ENCODE assay signal across 19 cellular contexts in the genomic region with DNA sequence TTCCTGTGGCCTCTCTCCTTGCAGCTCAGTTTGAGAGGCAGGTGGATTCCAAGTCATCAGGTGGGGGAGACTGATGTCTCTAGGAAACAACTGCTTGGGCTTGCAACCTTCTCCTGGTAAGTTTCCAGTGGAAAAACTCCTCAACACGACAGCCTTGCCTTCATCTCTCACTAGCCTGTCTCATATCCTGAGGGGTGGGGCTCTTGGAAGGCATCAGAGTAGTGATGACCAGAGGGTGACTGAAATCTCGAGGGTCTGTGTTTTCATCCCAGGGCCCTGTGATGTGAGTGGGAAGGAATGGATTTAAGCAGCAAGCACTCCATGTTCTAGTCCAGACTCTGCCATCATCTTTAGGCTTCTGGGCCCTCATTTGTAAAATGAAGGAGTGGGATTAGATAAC.
DNase-seq lines count a peak whose midpoint lies in the region; ATAC-seq and TF ChIP-seq lines count a peak whose summit lies in the region.
"Had no signal": no experiment of that assay in that cellular context is flagged by ENCODE, and none has a peak within 500 bp of the region (broad histone marks: within the 10 kb centered on the region; RNA-seq: fewer than 3 reads in every experiment).

No MANE protein-coding gene starts in this region.

- POLR2A ChIA-PET in Panc1 (lab: Charles Lee), result no interaction called here

- TF ChIP-seq CTCF in Panc1 (IDR thresholded peaks at IDR 0.05), result no peak
- no peak for TF ChIP-seq CTCF in osteoblast (IDR thresholded peaks at IDR 0.05; ENCODE audit: extremely low read depth, low read depth, low read length)
- TF ChIP-seq CTCF in BE2C (IDR thresholded peaks at IDR 0.05; ENCODE audit: low read depth, low read length), result no peak

- H3K9me3 ChIP-seq in Panc1 (ENCODE audit: control insufficient read depth, insufficient read depth, low read depth, low read length) (no peaks in the 10 kb centered on the region), osteoblast (ENCODE audit: low read depth, low read length) (no peaks in the 10 kb centered on the region), BE2C (no peaks in the 10 kb centered on the region), SJCRH30 (replicated peaks) (no peaks in the 10 kb centered on the region)
- H3K9me3 ChIP-seq: SJSA1 had no signal

- H3K79me2 ChIP-seq in ACC112 (ENCODE audit: control insufficient read depth, insufficient read depth, low read length, unreplicated experiment) (peaks cover 29% of the 10 kb centered on the region), osteoblast (ENCODE audit: insufficient read depth, low read length) (peaks cover 37% of the 10 kb centered on the region)

- ATAC-seq in Panc1 (no peak), Right ventricle myocardium superior (ENCODE audit: poor library complexity) (peak; percentile 14), GM21390 (IDR thresholded peaks at IDR 0.05; ENCODE audit: unreplicated experiment) (no peak)

- DNase-seq in Panc1 (ENCODE audit: low read depth, low spot score), result no peak
- DNase-seq in Right ventricle myocardium superior, result no peak
- peak; percentile 52 for DNase-seq in osteoblast (ENCODE audit: insufficient read length, low spot score, missing footprints)
- DNase-seq in NOMO-1 (lab: John Stamatoyannopoulos, UW; ENCODE audit: unreplicated experiment in 2 of 2), result no peak
- DNase-seq in BE2C, result no peak
- DNase-seq in SJCRH30, result no peak
- DNase-seq: AML-193, COR-L47, DMS153, HCEC 1CT, NCI-H1105 treated with DMSO at 0.1 percent for 48 hours, NCI-H1694 treated with DMSO at 0.1 percent for 48 hours, NCI-H2107, NCI-H226, NCI-H524 treated with DMSO at 0.1 percent for 48 hours had no signal

- H3K4me1 ChIP-seq in ACC112 (ENCODE audit: control insufficient read depth, insufficient read depth, low read length, unreplicated experiment) (peaks cover 31% of the 10 kb centered on the region), Panc1 (ENCODE audit: control insufficient read depth, insufficient read depth, low read length) (peaks cover 17% of the 10 kb centered on the region), osteoblast (ENCODE audit: insufficient read depth, low read length) (peaks cover 42% of the 10 kb centered on the region), BE2C (no peaks in the 10 kb centered on the region), SJCRH30 (peaks cover 7% of the 10 kb centered on the region; the same call in 1 of the 2 replicates)

- H3K27me3 ChIP-seq in ACC112 (ENCODE audit: insufficient read depth, low read length), result no peaks in the 10 kb centered on the region
- H3K27me3 ChIP-seq in Panc1 (ENCODE audit: control insufficient read depth, insufficient read depth, low read length), result no peaks in the 10 kb centered on the region
- H3K27me3 ChIP-seq in osteoblast (ENCODE audit: insufficient read depth, low read length), result no peaks in the 10 kb centered on the region
- H3K27me3 ChIP-seq in BE2C, result no peaks in the 10 kb centered on the region
- H3K27me3 ChIP-seq in SJCRH30, result no peaks in the 10 kb centered on the region
- H3K27me3 ChIP-seq: SJSA1 had no signal

- no peaks in the 10 kb centered on the region for H4K20me1 ChIP-seq in osteoblast (ENCODE audit: insufficient read depth, low read length)

- H3K4me2 ChIP-seq in osteoblast (ENCODE audit: insufficient read depth, low read length), result no peak overlapping the region

- CTCF ChIA-PET in Panc1 (lab: Charles Lee), result no interaction called here

- intact Hi-C loops in Panc1 (cut with micrococcal nuclease; ENCODE audit: unreplicated experiment) (no loop called here), Right ventricle myocardium superior (cut with DNase I) (no loop called here)

- BruUV-seq in Panc1 (replicated peaks; lab: Mats Ljungman, UMichigan), result no TSS peak

- H3K36me3 ChIP-seq in ACC112 (ENCODE audit: insufficient read depth, low read length), result peaks cover 60% of the 10 kb centered on the region
- H3K36me3 ChIP-seq in Panc1 (ENCODE audit: control insufficient read depth, insufficient read depth, low read length), result no peaks in the 10 kb centered on the region
- peaks cover 54% of the 10 kb centered on the region for H3K36me3 ChIP-seq in osteoblast (ENCODE audit: insufficient read depth, low read length)
- peaks cover 32% of the 10 kb centered on the region for H3K36me3 ChIP-seq in BE2C
- no peaks in the 10 kb centered on the region; the same call in 1 of the 2 replicates for H3K36me3 ChIP-seq in SJCRH30

- no peak overlapping the region for H3K4me3 ChIP-seq in ACC112 (ENCODE audit: low read depth, low read length)
- H3K4me3 ChIP-seq in Panc1 (ENCODE audit: low read depth in 2 of 2, low read length in 2 of 2), result no peak overlapping the region
- no peak overlapping the region for H3K4me3 ChIP-seq in osteoblast (ENCODE audit: insufficient read depth, low read length)
- no peak overlapping the region for H3K4me3 ChIP-seq in BE2C (ENCODE audit: low read depth, low read length)
- H3K4me3 ChIP-seq in SJCRH30, result no peak overlapping the region
- H3K4me3 ChIP-seq: SJSA1 had no signal

- H3K27ac ChIP-seq in ACC112 (ENCODE audit: low read depth, low read length) (0 out of 2 replicates have a peak overlapping the region, but pooled peaks have one; percentile 31), Panc1 (ENCODE audit: low read length) (peak overlapping the region; percentile 65; the same call in 1 of the 2 replicates), osteoblast (ENCODE audit: low read depth, low read length) (peak overlapping the region; percentile 41), SJCRH30 (no peak overlapping the region)
- H3K27ac ChIP-seq: HL-60, SJSA1 had no signal

- in situ Hi-C loops in Panc1 (cut with HindIII; ENCODE audit: low pct_unique_long_range_greater_than_20kb, low sequenced_read_pairs), result no loop called here

- H2AFZ ChIP-seq in ACC112 (ENCODE audit: low read length, unreplicated experiment) (no peak overlapping the region), osteoblast (ENCODE audit: low read length) (no peak overlapping the region)
